In the genomic region with DNA sequence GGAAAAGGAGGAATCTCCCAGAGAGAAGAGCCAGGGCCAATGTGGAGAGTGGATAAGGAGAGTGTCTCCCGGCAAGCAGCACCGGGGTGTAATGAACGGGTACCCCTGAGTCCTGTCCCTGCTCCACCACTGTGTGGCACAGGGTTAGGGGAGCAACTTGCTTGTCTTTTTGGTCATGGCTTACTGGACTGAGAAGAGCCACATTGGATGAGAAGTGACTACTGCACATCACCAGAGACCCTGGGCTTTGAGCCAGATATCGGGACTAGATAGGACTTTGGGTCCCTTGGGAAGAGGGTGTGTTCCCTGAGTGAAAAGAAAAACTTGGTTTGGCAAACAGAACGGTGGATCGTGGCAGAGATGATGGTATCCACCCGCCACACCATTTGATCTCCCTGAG, we compare ENCODE assay signal across 17 cellular contexts. TPM values are rescaled to one million over a fixed set of nuclear protein-coding genes. Genes with fewer than 3 reads are reported as not detected.
"Had no signal": no experiment of that assay in that cellular context is flagged by ENCODE, and none has a peak within 500 bp of the region (broad histone marks: within the 10 kb centered on the region; RNA-seq: fewer than 3 reads in every experiment).

No MANE protein-coding gene starts in this region.

- H3K27ac Mint-ChIP-seq: activated CD4-positive, alpha-beta memory T cell treated with anti-CD3 and anti-CD28 coated beads, Interleukin-2, amount 10 ng/mL, durations not matched to agents 7 days and 5 days; nephron progenitor cell had no signal

- DNase-seq: activated CD4-positive, alpha-beta memory T cell treated with anti-CD3 and anti-CD28 coated beads, Interleukin-2, amount 10 ng/mL, durations not matched to agents 7 days and 5 days; activated CD4-positive, alpha-beta T cell treated with anti-CD3 and anti-CD28 coated beads for 1 hour; activated CD8-positive, alpha-beta memory T cell treated with anti-CD3 and anti-CD28 coated beads, Interleukin-2, amount 50 U/mL, for 48 hours; activated naive CD4-positive, alpha-beta T cell; caudate nucleus; cortex of kidney; effector CD8-positive, alpha-beta T cell; nephron progenitor cell; ovary; stimulated activated CD4-positive, alpha-beta T cell treated with anti-CD3 and anti-CD28 coated beads, Interleukin-4, amount 100 ng/mL, for 4 hours; stimulated activated naive CD8-positive, alpha-beta T cell treated with anti-CD3 and anti-CD28 coated beads, Interleukin-15, amount 100 ng/mL, for 72 hours; SW 1271; T-helper 9 cell had no signal

- H3K4me1 Mint-ChIP-seq: activated CD4-positive, alpha-beta memory T cell treated with anti-CD3 and anti-CD28 coated beads, Interleukin-2, amount 10 ng/mL, durations not matched to agents 7 days and 5 days; nephron progenitor cell had no signal

- H3K27me3 Mint-ChIP-seq: activated CD4-positive, alpha-beta memory T cell treated with anti-CD3 and anti-CD28 coated beads, Interleukin-2, amount 10 ng/mL, durations not matched to agents 7 days and 5 days; stimulated activated naive CD8-positive, alpha-beta T cell treated with anti-CD3 and anti-CD28 coated beads, Interleukin-15, amount 100 ng/mL, for 72 hours had no signal

- ATAC-seq: stimulated activated naive CD8-positive, alpha-beta T cell treated with anti-CD3 and anti-CD28 coated beads, Interleukin-15, amount 100 ng/mL, for 72 hours had no signal

- H3K27ac ChIP-seq: ovary, skin epidermis, thoracic aorta had no signal

- H3K4me3 ChIP-seq: ovary, skin epidermis, thoracic aorta had no signal

- H3K27me3 ChIP-seq: ovary had no signal

- H3K36me3 ChIP-seq: ovary, thoracic aorta had no signal

- H3K9me3 ChIP-seq: ovary, thoracic aorta had no signal

- H3K4me3 Mint-ChIP-seq: activated CD4-positive, alpha-beta memory T cell treated with anti-CD3 and anti-CD28 coated beads, Interleukin-2, amount 10 ng/mL, durations not matched to agents 7 days and 5 days; nephron progenitor cell; stimulated activated naive CD8-positive, alpha-beta T cell treated with anti-CD3 and anti-CD28 coated beads, Interleukin-15, amount 100 ng/mL, for 72 hours had no signal

RNA-seq across cellular contexts. Expression of a gene that starts 54.0 kb away (rescaled TPM):
- total RNA-seq: lung microvascular endothelial cell, mononuclear cell had no signal
